In the genomic region with DNA sequence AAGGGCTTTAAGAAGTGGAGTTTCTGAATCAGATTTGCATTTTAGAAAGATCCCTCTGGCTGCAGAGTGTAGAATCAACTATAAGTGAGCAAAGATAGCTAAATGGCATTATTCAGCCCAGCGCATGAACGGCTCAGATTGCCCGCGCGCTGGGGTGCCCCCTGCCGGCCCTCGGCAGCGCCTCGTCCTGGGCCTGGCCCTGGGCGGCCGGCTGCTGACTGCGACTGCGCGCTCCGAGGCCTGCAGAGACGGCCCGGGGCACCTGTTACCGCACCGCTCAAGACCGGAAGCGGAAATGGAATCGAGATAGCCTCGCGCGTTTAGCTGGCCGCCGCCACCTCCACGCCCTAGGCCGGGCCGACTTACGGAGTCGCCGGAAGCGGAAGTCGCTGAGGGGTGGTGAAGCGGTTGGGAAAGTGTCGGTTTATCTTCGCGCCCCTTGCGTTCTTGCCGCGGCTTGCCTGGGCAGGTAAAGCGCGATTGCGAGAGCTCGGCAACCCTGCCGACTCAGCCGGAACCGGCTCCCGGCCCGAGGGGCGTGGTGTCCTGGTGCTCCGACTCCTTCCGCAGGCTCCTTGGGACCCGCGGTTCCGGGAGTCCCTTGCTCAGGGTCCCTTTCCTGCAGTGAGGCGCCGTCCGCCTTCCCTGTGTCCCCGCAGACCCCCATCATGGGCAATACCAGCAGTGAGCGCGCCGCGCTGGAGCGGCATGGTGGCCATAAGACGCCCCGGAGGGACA, we compare ENCODE assay signal across 8 cellular contexts. TPM values are rescaled to one million over a fixed set of nuclear protein-coding genes. Genes with fewer than 3 reads are reported as not detected.
A peak's percentile ranks its signal among the peaks of the same experiment; 100 is the strongest.
DNase-seq lines count a peak whose midpoint lies in the region; ATAC-seq and TF ChIP-seq lines count a peak whose summit lies in the region.

A gene with protein sequence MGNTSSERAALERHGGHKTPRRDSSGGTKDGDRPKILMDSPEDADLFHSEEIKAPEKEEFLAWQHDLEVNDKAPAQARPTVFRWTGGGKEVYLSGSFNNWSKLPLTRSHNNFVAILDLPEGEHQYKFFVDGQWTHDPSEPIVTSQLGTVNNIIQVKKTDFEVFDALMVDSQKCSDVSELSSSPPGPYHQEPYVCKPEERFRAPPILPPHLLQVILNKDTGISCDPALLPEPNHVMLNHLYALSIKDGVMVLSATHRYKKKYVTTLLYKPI (plus strand): TSS at position 557 of the 738 bp plus-strand sequence. CDS start 112 bp downstream, at position 669.

- H3K4me1 Mint-ChIP-seq in GM23338 = peaks cover 10% of the 10 kb centered on the region
- H3K4me1 Mint-ChIP-seq in naive thymus-derived CD8-positive, alpha-beta T cell = peaks cover 12 to 59% (median 53%) of the 10 kb centered on the region in 4 donors

- peaks cover 20% of the 10 kb centered on the region for H3K36me3 ChIP-seq in GM23338 (ENCODE audit: insufficient read depth)
- peaks cover 2% of the 10 kb centered on the region for H3K36me3 ChIP-seq in fibroblast of lung (ENCODE audit: control insufficient read depth, insufficient read depth, low read length)

- H3K9me3 ChIP-seq in fibroblast of lung (ENCODE audit: control insufficient read depth, insufficient read depth, low read depth, low read length) = no peaks in the 10 kb centered on the region

- peaks cover 37% of the 10 kb centered on the region for H3K79me2 ChIP-seq in GM23338 (replicated peaks; ENCODE audit: insufficient read depth)
- H3K79me2 ChIP-seq in fibroblast of lung (ENCODE audit: control insufficient read depth, insufficient read depth, low read length) = peaks cover 15% of the 10 kb centered on the region

- H2AFZ ChIP-seq in GM23338 (peak within 1 kb of the TSS; percentile 98), fibroblast of lung (ENCODE audit: low read length) (peak within 1 kb of the TSS; percentile 92)

- H3F3A ChIP-seq in GM23338 (replicated peaks; ENCODE audit: low read depth) = peaks cover 4% of the 10 kb centered on the region

- H4K20me1 ChIP-seq in GM23338 (replicated peaks; ENCODE audit: insufficient read depth) (peaks cover 19% of the 10 kb centered on the region; the same call in 1 of the 2 replicates), fibroblast of lung (ENCODE audit: control insufficient read depth, extremely low read depth, insufficient read depth, low read length) (no peaks in the 10 kb centered on the region)

- peak; percentile 99 for DNase-seq in ELF-1 (ENCODE audit: low read depth, low spot score)
- DNase-seq in GM23338 (ENCODE audit: low spot score) = peak; percentile 99
- peak; percentile 95 for DNase-seq in LHCN-M2 (ENCODE audit: low read depth)
- peak; percentile 93 for DNase-seq in RPMI7951 (ENCODE audit: low read depth)
- peak; percentile 88 to 93 for DNase-seq in activated T-helper 1 cell treated with anti-CD3 and anti-CD28 coated beads, Interleukin-2, amount 50 U/mL, for 16 hours (ENCODE audit: low read depth in 1 of 2, low spot score in 1 of 2)
- DNase-seq in fibroblast of lung (ENCODE audit: low read depth in 2 of 2) = peak; percentile 97
- DNase-seq in naive thymus-derived CD8-positive, alpha-beta T cell = peak; percentile 90 to 98 (median 94)
- DNase-seq in stimulated activated naive CD4-positive, alpha-beta T cell (lab: John Stamatoyannopoulos, UW) = peak; percentile 79 to 94 (median 92)

- H3K9me3 Mint-ChIP-seq in GM23338 = no peaks in the 10 kb centered on the region
- H3K9me3 Mint-ChIP-seq in naive thymus-derived CD8-positive, alpha-beta T cell = no peaks in the 10 kb centered on the region

- H3K27me3 Mint-ChIP-seq in GM23338 (ENCODE audit: insufficient read depth, low read depth, poor library complexity) = peaks cover 3% of the 10 kb centered on the region
- no peaks in the 10 kb centered on the region for H3K27me3 Mint-ChIP-seq in naive thymus-derived CD8-positive, alpha-beta T cell

- peak within 1 kb of the TSS; percentile 78 for H3K9ac ChIP-seq in fibroblast of lung (ENCODE audit: insufficient read depth, low read length)

- peaks cover 34% of the 10 kb centered on the region for H3K36me3 Mint-ChIP-seq in GM23338 (ENCODE audit: low read depth)
- H3K36me3 Mint-ChIP-seq in naive thymus-derived CD8-positive, alpha-beta T cell = peaks cover 0 to 29% (median 6%) of the 10 kb centered on the region in 3 donors

- H3K27ac Mint-ChIP-seq in GM23338 = peak within 1 kb of the TSS; percentile 93
- peak within 1 kb of the TSS; percentile 86 to 95 (median 92) for H3K27ac Mint-ChIP-seq in naive thymus-derived CD8-positive, alpha-beta T cell

- peak within 1 kb of the TSS; percentile 99 for H3K27ac ChIP-seq in GM23338 (ENCODE audit: low read depth)
- peak within 1 kb of the TSS; percentile 78 for H3K27ac ChIP-seq in fibroblast of lung (ENCODE audit: insufficient read depth, low read length)

- peak; percentile 71 to 80 for TF ChIP-seq CTCF in GM23338 (conservative IDR thresholded peaks at IDR 0.05; ENCODE audit: low read depth in 2 of 2)
- peak; percentile 66 to 89 for TF ChIP-seq CTCF in fibroblast of lung (conservative IDR thresholded peaks at IDR 0.05 in 1 of 2, IDR thresholded peaks at IDR 0.05 in 1 of 2; ENCODE audit: low read depth in 1 of 2, low read length in 2 of 2)

- H3K4me1 ChIP-seq in GM23338 (ENCODE audit: insufficient read depth) (no peaks in the 10 kb centered on the region; the same call in 1 of the 2 replicates), fibroblast of lung (ENCODE audit: control insufficient read depth, extremely low read depth, insufficient read depth, low read length) (no peaks in the 10 kb centered on the region)

- H3K4me3 ChIP-seq in GM23338 (peak within 1 kb of the TSS; percentile 96), fibroblast of lung (replicated peaks in 1 of 4; ENCODE audit: control extremely low read depth in 1 of 4, insufficient read depth in 1 of 4, low read depth in 3 of 4, low read length in 4 of 4) (peak within 1 kb of the TSS; percentile 64 to 100 (median 86))

- peak; percentile 98 for ATAC-seq in GM23338
- ATAC-seq in naive thymus-derived CD8-positive, alpha-beta T cell = peak; percentile 92 to 94

- POLR2A ChIA-PET in naive thymus-derived CD8-positive, alpha-beta T cell (lab: Charles Lee) = interaction anchor here (0.5 to 1.6 kb wide), 7 partner anchors 9 to 1292 kb away, joined by 3 to 6 read pairs (median 3); a partner anchor contains a TSS

- H3K9me2 ChIP-seq in GM23338 (ENCODE audit: insufficient read depth) = no peaks in the 10 kb centered on the region

- H3K4me2 ChIP-seq in GM23338 (peak within 1 kb of the TSS; percentile 99), fibroblast of lung (ENCODE audit: extremely low read depth, insufficient read depth, low read length) (peak within 1 kb of the TSS; percentile 79)

- H3K27me3 ChIP-seq in GM23338 (ENCODE audit: insufficient read depth) (no peaks in the 10 kb centered on the region), fibroblast of lung (ENCODE audit: control insufficient read depth, insufficient read depth, low read length) (no peaks in the 10 kb centered on the region)

- H3K4me3 Mint-ChIP-seq in GM23338 = peak within 1 kb of the TSS; percentile 97
- peak within 1 kb of the TSS; percentile 83 to 91 (median 89) for H3K4me3 Mint-ChIP-seq in naive thymus-derived CD8-positive, alpha-beta T cell

TF ChIP-seq in GM23338, 12 proteins besides CTCF, POLR2A, EP300 and RAD21 (continues in another document):
- TF ChIP-seq, protein P1, sequence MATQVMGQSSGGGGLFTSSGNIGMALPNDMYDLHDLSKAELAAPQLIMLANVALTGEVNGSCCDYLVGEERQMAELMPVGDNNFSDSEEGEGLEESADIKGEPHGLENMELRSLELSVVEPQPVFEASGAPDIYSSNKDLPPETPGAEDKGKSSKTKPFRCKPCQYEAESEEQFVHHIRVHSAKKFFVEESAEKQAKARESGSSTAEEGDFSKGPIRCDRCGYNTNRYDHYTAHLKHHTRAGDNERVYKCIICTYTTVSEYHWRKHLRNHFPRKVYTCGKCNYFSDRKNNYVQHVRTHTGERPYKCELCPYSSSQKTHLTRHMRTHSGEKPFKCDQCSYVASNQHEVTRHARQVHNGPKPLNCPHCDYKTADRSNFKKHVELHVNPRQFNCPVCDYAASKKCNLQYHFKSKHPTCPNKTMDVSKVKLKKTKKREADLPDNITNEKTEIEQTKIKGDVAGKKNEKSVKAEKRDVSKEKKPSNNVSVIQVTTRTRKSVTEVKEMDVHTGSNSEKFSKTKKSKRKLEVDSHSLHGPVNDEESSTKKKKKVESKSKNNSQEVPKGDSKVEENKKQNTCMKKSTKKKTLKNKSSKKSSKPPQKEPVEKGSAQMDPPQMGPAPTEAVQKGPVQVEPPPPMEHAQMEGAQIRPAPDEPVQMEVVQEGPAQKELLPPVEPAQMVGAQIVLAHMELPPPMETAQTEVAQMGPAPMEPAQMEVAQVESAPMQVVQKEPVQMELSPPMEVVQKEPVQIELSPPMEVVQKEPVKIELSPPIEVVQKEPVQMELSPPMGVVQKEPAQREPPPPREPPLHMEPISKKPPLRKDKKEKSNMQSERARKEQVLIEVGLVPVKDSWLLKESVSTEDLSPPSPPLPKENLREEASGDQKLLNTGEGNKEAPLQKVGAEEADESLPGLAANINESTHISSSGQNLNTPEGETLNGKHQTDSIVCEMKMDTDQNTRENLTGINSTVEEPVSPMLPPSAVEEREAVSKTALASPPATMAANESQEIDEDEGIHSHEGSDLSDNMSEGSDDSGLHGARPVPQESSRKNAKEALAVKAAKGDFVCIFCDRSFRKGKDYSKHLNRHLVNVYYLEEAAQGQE (IDR thresholded peaks at IDR 0.05; ENCODE audit: unreplicated experiment) = no peak
- TF ChIP-seq EZH2phosphoT487 (IDR thresholded peaks at IDR 0.05; ENCODE audit: unreplicated experiment) (no peak), CREB1 (CRISPR knock-in tag; IDR thresholded peaks at IDR 0.05; ENCODE audit: low read depth) (peak; percentile 55)
- TF ChIP-seq, protein P2, sequence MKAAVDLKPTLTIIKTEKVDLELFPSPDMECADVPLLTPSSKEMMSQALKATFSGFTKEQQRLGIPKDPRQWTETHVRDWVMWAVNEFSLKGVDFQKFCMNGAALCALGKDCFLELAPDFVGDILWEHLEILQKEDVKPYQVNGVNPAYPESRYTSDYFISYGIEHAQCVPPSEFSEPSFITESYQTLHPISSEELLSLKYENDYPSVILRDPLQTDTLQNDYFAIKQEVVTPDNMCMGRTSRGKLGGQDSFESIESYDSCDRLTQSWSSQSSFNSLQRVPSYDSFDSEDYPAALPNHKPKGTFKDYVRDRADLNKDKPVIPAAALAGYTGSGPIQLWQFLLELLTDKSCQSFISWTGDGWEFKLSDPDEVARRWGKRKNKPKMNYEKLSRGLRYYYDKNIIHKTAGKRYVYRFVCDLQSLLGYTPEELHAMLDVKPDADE (IDR thresholded peaks at IDR 0.05) = peak; percentile 84

RNA-seq across cellular contexts. Expression of the gene that starts here (rescaled TPM):
- 26.3 and 31.0 TPM in 2 replicates for total RNA-seq in GM23338 (2014; rRNA removed; shearing (Covaris generic))
- 13.1 and 16.3 TPM in 2 replicates for polyA plus RNA-seq in GM23338 (2016; fragmentation: Nextera tagmentation; extraction: Ambion mirVana)
- total RNA-seq in LHCN-M2 (2014; rRNA removed) = 15.6 and 19.1 TPM in 2 replicates
- polyA plus RNA-seq in LHCN-M2 (2012) = 13.2 TPM
- total RNA-seq in RPMI7951 (2014; rRNA removed; shearing (Covaris generic)) = 12.7 and 15.0 TPM in 2 replicates
- 14.6 and 17.0 TPM in 2 replicates for total RNA-seq in fibroblast of lung
- polyA plus RNA-seq in fibroblast of lung = 23.8 and 28.7 TPM in 2 replicates
- polyA plus RNA-seq in fibroblast of lung (2012) = 14.1 and 14.2 TPM in 2 replicates
- polyA minus RNA-seq in fibroblast of lung (ENCODE audit: low replicate concordance) = 16.5 and 18.0 TPM in 2 replicates
- 10 to 100 TPM; 45.2 to 48.0 TPM for total RNA-seq in naive thymus-derived CD8-positive, alpha-beta T cell
- polyA plus RNA-seq in naive thymus-derived CD8-positive, alpha-beta T cell = 10 to 100 TPM; 29.6 to 48.7 (median 39.5) TPM

Comparison
In these comparisons a context has a peak if more than half of its experiments do, and no peak if none do; other contexts are left out.
1. Peak in every context shown above with its lines: DNase-seq, ATAC-seq, H3K4me3 ChIP-seq and H3K27ac ChIP-seq.